10 cellular contexts compared by ENCODE assay signal in genomic region chr7:92797693-92798092, GRCh38. TPM values are rescaled to one million over a fixed set of nuclear protein-coding genes. Genes with fewer than 3 reads are reported as not detected.
A peak's percentile ranks its signal among the peaks of the same experiment; 100 is the strongest.
DNase-seq lines count a peak whose midpoint lies in the region; ATAC-seq, FAIRE-seq and TF ChIP-seq lines count a peak whose summit lies in the region.
"Had no signal": no experiment of that assay in that cellular context is flagged by ENCODE, and none has a peak within 500 bp of the region (broad histone marks: within the 10 kb centered on the region; RNA-seq: fewer than 3 reads in every experiment).

No MANE protein-coding gene starts in this region.

- peaks cover 1% of the 10 kb centered on the region for H3K4me1 Mint-ChIP-seq in endodermal cell

- no peak for TF ChIP-seq CTCF in foreskin keratinocyte (conservative IDR thresholded peaks at IDR 0.05)
- TF ChIP-seq CTCF in brain microvascular endothelial cell (IDR thresholded peaks at IDR 0.05; ENCODE audit: low read depth, low read length, missing control alignments), result no peak
- TF ChIP-seq CTCF in endodermal cell (conservative IDR thresholded peaks at IDR 0.05), result no peak

- H3K27me3 ChIP-seq in foreskin keratinocyte (no peaks in the 10 kb centered on the region), brain microvascular endothelial cell (replicated peaks) (no peaks in the 10 kb centered on the region), endodermal cell (ENCODE audit: control insufficient read depth, insufficient read depth, low read length, poor library complexity, severe bottlenecking) (no peaks in the 10 kb centered on the region)

- peak; percentile 22 to 28 (median 28) for DNase-seq in stimulated activated CD4-positive, alpha-beta T cell treated with anti-CD3 and anti-CD28 coated beads, Interleukin-12 subunit alpha, Interleukin-12 subunit beta, amount 100 ng/mL, for 48 hours (ENCODE audit: low read depth in 2 of 3, low spot score in 1 of 3)
- no peak for DNase-seq in stimulated activated CD4-positive, alpha-beta T cell treated with anti-CD3 and anti-CD28 coated beads, Interleukin-4, amount 100 ng/mL, for 1 hour
- peak; percentile 56 for DNase-seq in RCC 7860 (ENCODE audit: low spot score)
- DNase-seq in foreskin keratinocyte, result peak; percentile 22 to 31
- no peak for DNase-seq in brain microvascular endothelial cell
- DNase-seq in SIG-M5 treated with dmso at 0.1 percent for 504 hours (lab: John Stamatoyannopoulos, UW; ENCODE audit: unreplicated experiment), result no peak
- no peak for DNase-seq in endodermal cell

- H3K36me3 Mint-ChIP-seq in endodermal cell (ENCODE audit: low read depth), result no peaks in the 10 kb centered on the region

- no peak overlapping the region for H3K4me3 Mint-ChIP-seq in endodermal cell
- H3K4me3 Mint-ChIP-seq: naive thymus-derived CD4-positive, alpha-beta T cell had no signal

- FAIRE-seq in RCC 7860 (lab: Jason Lieb, UNC), result peak; percentile 51

- in situ Hi-C loops in brain microvascular endothelial cell (cut with HindIII; ENCODE audit: low pct_ligation_motif_present, low sequenced_read_pairs), result no loop called here

- H3K27ac ChIP-seq in foreskin keratinocyte (peak overlapping the region; percentile 18), brain microvascular endothelial cell (no peak overlapping the region), endodermal cell (ENCODE audit: low read depth, low read length) (no peak overlapping the region)

- ATAC-seq in foreskin keratinocyte (peak; percentile 90), GM21381 (IDR thresholded peaks at IDR 0.05; ENCODE audit: unreplicated experiment) (no peak)
- ATAC-seq: esophagus mucosa; naive thymus-derived CD4-positive, alpha-beta T cell had no signal

- no peaks in the 10 kb centered on the region for H3K27me3 Mint-ChIP-seq in endodermal cell (ENCODE audit: insufficient read depth)
- H3K27me3 Mint-ChIP-seq: naive thymus-derived CD4-positive, alpha-beta T cell had no signal

- 86 to 93% methylated on average over 3 to 4 of the region's 4 CpGs for WGBS in endodermal cell (ENCODE audit: insufficient coverage in 1 of 2, insufficient read length in 1 of 2), 2 experiments

- peaks cover 33% of the 10 kb centered on the region for H3K4me1 ChIP-seq in foreskin keratinocyte
- H3K4me1 ChIP-seq in endodermal cell (ENCODE audit: control insufficient read depth, insufficient read depth, low read length), result no peaks in the 10 kb centered on the region

- no peak overlapping the region for H3K9ac ChIP-seq in endodermal cell (ENCODE audit: extremely low read depth, low read length, poor library complexity, severe bottlenecking)

- peaks cover 3% of the 10 kb centered on the region for H3K36me3 ChIP-seq in brain microvascular endothelial cell (replicated peaks)
- H3K36me3 ChIP-seq in endodermal cell (ENCODE audit: control insufficient read depth, insufficient read depth, low read length), result peaks cover 1% of the 10 kb centered on the region

- H3K4me3 ChIP-seq in brain microvascular endothelial cell (ENCODE audit: low read depth, low read length) (no peak overlapping the region), endodermal cell (ENCODE audit: low read length) (no peak overlapping the region)

- H3K9me3 ChIP-seq in endodermal cell (ENCODE audit: control insufficient read depth, low read length), result no peaks in the 10 kb centered on the region

- H3K27ac Mint-ChIP-seq in endodermal cell, result no peak overlapping the region

- no peaks in the 10 kb centered on the region for H3K9me3 Mint-ChIP-seq in endodermal cell

RNA-seq across cellular contexts. Expression of gene CDK6, which starts 38.7 kb away (rescaled TPM):
- total RNA-seq in foreskin keratinocyte, result 80.6 and 96.9 TPM in 2 replicates
- polyA plus RNA-seq in foreskin keratinocyte, result 9.8 and 9.9 TPM in 2 replicates
- 10 to 100 TPM; 28.5 to 36.6 TPM for total RNA-seq in endodermal cell
- 26.4 TPM for polyA plus RNA-seq in endodermal cell (2013, experiment 1 of 2)
- polyA plus RNA-seq in endodermal cell (2013, experiment 2 of 2), result 28.0 TPM

Comparison
In these comparisons a context has a peak if more than half of its experiments do, and no peak if none do; other contexts are left out.
1. DNase-seq: peak in stimulated activated CD4-positive, alpha-beta T cell treated with anti-CD3 and anti-CD28 coated beads, Interleukin-12 subunit alpha, Interleukin-12 subunit beta, amount 100 ng/mL, for 48 hours (3 of 3), RCC 7860 (single experiment) and foreskin keratinocyte (2 of 2); none in stimulated activated CD4-positive, alpha-beta T cell treated with anti-CD3 and anti-CD28 coated beads, Interleukin-4, amount 100 ng/mL, for 1 hour (single experiment), brain microvascular endothelial cell (single experiment), SIG-M5 treated with dmso at 0.1 percent for 504 hours (single experiment) and endodermal cell (single experiment).